Comparison of ENCODE assay signal across 8 cellular contexts in genomic region chr7:148882668-148883232, GRCh38.
DNase-seq lines count a peak whose midpoint lies in the region; TF ChIP-seq lines count a peak whose summit lies in the region.

No MANE protein-coding gene starts in this region.

- H3K36me3 ChIP-seq in NT2/D1 (ENCODE audit: insufficient read depth, insufficient read length, low read length), result peaks cover 3% of the 10 kb centered on the region
- no peaks in the 10 kb centered on the region for H3K36me3 ChIP-seq in endocrine pancreas (ENCODE audit: control insufficient read depth, insufficient read depth, low read length)
- H3K36me3 ChIP-seq in neutrophil, result no peaks in the 10 kb centered on the region

- H3K9me3 ChIP-seq in NT2/D1 (ENCODE audit: insufficient read depth, low read length) (no peaks in the 10 kb centered on the region), endocrine pancreas (ENCODE audit: control insufficient read depth, low read length) (no peaks in the 10 kb centered on the region), neutrophil (no peaks in the 10 kb centered on the region)

- H3K4me1 ChIP-seq in NT2/D1 (ENCODE audit: insufficient read depth, insufficient read length) (no peaks in the 10 kb centered on the region), endocrine pancreas (ENCODE audit: control insufficient read depth, insufficient read depth, low read length) (peaks cover 3% of the 10 kb centered on the region), neutrophil (ENCODE audit: control insufficient read depth in 1 of 2, insufficient read depth in 1 of 2, low read depth in 1 of 2, low read length in 1 of 2) (peaks cover 11 to 18% of the 10 kb centered on the region in 2 experiments)

- H3K4me3 ChIP-seq in NT2/D1 (ENCODE audit: insufficient read length, low read depth) (peak overlapping the region; percentile 57), endocrine pancreas (ENCODE audit: control insufficient read depth, insufficient read depth, low read length) (peak overlapping the region; percentile 89), neutrophil (ENCODE audit: low read depth in 1 of 2, low read length in 1 of 2) (peak overlapping the region; percentile 59 to 80)

- no peak overlapping the region for H3K27ac ChIP-seq in neutrophil

- no peaks in the 10 kb centered on the region for H3K27me3 ChIP-seq in NT2/D1 (ENCODE audit: insufficient read depth, insufficient read length)
- H3K27me3 ChIP-seq in endocrine pancreas (ENCODE audit: control insufficient read depth, insufficient read depth, low read length), result no peaks in the 10 kb centered on the region
- no peaks in the 10 kb centered on the region for H3K27me3 ChIP-seq in neutrophil

- peak; percentile 19 for DNase-seq in DMS79 treated with DMSO at 0.1 percent for 48 hours (lab: John Stamatoyannopoulos, UW)
- no peak for DNase-seq in DMS79 (lab: John Stamatoyannopoulos, UW)
- DNase-seq in NT2/D1 (ENCODE audit: low read depth, low spot score), result no peak
- DNase-seq in DMS153 (lab: John Stamatoyannopoulos, UW), result no peak
- DNase-seq in SHP77 treated with DMSO at 0.1 percent for 48 hours (lab: John Stamatoyannopoulos, UW), result no peak
- DNase-seq in amniotic stem cell (lab: John Stamatoyannopoulos, UW), result no peak

- H3K9ac ChIP-seq in NT2/D1 (ENCODE audit: insufficient read length, low read depth) (peak overlapping the region; percentile 83), endocrine pancreas (ENCODE audit: control insufficient read depth, insufficient read depth, low read length) (peak overlapping the region; percentile 81)

- no peak for TF ChIP-seq CTCF in neutrophil (IDR thresholded peaks at IDR 0.05)
